ENCODE assay signal across 19 cellular contexts in the genomic region with DNA sequence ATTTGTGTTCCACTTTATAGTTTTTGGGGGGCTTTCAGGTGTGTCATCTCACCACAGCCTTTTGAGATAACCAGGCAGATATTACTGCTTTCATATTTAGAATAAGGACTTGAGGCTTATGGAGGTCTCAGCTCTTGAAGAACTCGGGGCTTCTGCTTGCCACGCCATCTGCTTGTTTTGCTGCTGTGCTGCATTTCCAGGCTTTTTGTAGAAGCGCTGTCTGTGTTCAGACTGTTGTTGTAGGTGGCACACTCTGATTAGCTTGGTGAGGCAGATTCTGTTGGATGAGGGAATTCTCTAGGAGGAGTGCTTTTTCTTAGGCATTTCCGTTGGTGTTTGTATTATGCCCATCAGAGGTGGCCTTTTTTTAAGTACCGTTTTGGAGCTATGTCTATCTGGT. TPM values are rescaled to one million over a fixed set of nuclear protein-coding genes. Genes with fewer than 3 reads are reported as not detected.
DNase-seq lines count a peak whose midpoint lies in the region; TF ChIP-seq lines count a peak whose summit lies in the region.
"Had no signal": no experiment of that assay in that cellular context is flagged by ENCODE, and none has a peak within 500 bp of the region (broad histone marks: within the 10 kb centered on the region; RNA-seq: fewer than 3 reads in every experiment).

No MANE protein-coding gene starts in this region.

- H3K36me3 ChIP-seq in esophagus muscularis mucosa (no peaks in the 10 kb centered on the region), vagina (no peaks in the 10 kb centered on the region)

- H3K27ac ChIP-seq in esophagus muscularis mucosa (replicated peaks in 1 of 4) (no peak overlapping the region), vagina (no peak overlapping the region)
- H3K27ac ChIP-seq: 22Rv1 had no signal

- H3K27ac Mint-ChIP-seq in nephron progenitor cell, result peak overlapping the region; percentile 90
- H3K27ac Mint-ChIP-seq: CD4-positive, CD25-positive, alpha-beta regulatory T cell had no signal

- H3K27me3 ChIP-seq in esophagus muscularis mucosa, result no peaks in the 10 kb centered on the region
- H3K27me3 ChIP-seq in vagina, result no peaks in the 10 kb centered on the region

- intact Hi-C loops in esophagus muscularis mucosa (cut with DNase I) (no loop called here), vagina (cut with DNase I) (no loop called here)

- H3K4me1 ChIP-seq in esophagus muscularis mucosa (no peaks in the 10 kb centered on the region), vagina (no peaks in the 10 kb centered on the region)
- H3K4me1 ChIP-seq: Caco-2 had no signal

- no peak for TF ChIP-seq CTCF in nephron progenitor cell (IDR thresholded peaks at IDR 0.05)
- no peak for TF ChIP-seq CTCF in esophagus muscularis mucosa (IDR thresholded peaks at IDR 0.05)
- TF ChIP-seq CTCF in vagina (IDR thresholded peaks at IDR 0.05), result no peak

- no peaks in the 10 kb centered on the region for H3K27me3 Mint-ChIP-seq in nephron progenitor cell (ENCODE audit: low read depth, poor library complexity)

- DNase-seq in NCI-H2171 treated with DMSO at 0.1 percent for 48 hours (lab: John Stamatoyannopoulos, UW), result peak; percentile 5
- no peak for DNase-seq in NCI-H2171 (lab: John Stamatoyannopoulos, UW)
- DNase-seq in G401 (ENCODE audit: low spot score), result peak; percentile 85
- peak; percentile 36 for DNase-seq in NCI-H524 treated with DMSO at 0.1 percent for 48 hours (lab: John Stamatoyannopoulos, UW)
- no peak for DNase-seq in nephron progenitor cell
- no peak for DNase-seq in GF-D8 (lab: John Stamatoyannopoulos, UW)
- no peak for DNase-seq in esophagus muscularis mucosa (ENCODE audit: extremely low spot score)
- DNase-seq in vagina (ENCODE audit: extremely low spot score in 2 of 2), result no peak
- DNase-seq: AML-193; Caco-2; CD4-positive, CD25-positive, alpha-beta regulatory T cell; H7; KBM-7; MV-4-11; NCI-H187 treated with DMSO at 0.1 percent for 48 hours; OCI-M1; SHP77 treated with DMSO at 0.1 percent for 48 hours had no signal

- H3K9me3 ChIP-seq in esophagus muscularis mucosa (no peaks in the 10 kb centered on the region), vagina (no peaks in the 10 kb centered on the region)
- H3K9me3 ChIP-seq: Caco-2 had no signal

- WGBS in esophagus muscularis mucosa, result 85% methylated on average over 5 of the region's 5 CpGs

- no peak for TF ChIP-seq EP300 in esophagus muscularis mucosa (IDR thresholded peaks at IDR 0.05)

- no peaks in the 10 kb centered on the region for H3K9me3 Mint-ChIP-seq in nephron progenitor cell

- H3K4me3 ChIP-seq in esophagus muscularis mucosa (no peak overlapping the region), vagina (no peak overlapping the region)

- peaks cover 72% of the 10 kb centered on the region for H3K36me3 Mint-ChIP-seq in nephron progenitor cell (ENCODE audit: low read depth)
- H3K36me3 Mint-ChIP-seq: CD4-positive, CD25-positive, alpha-beta regulatory T cell had no signal

- in situ Hi-C loops in G401 (cut with HindIII; ENCODE audit: low sequenced_read_pairs), result no loop called here

- TF ChIP-seq POLR2A in esophagus muscularis mucosa (IDR thresholded peaks at IDR 0.05; ENCODE audit: low read depth), result no peak
- no peak for TF ChIP-seq POLR2A in vagina (IDR thresholded peaks at IDR 0.05)

- H3K4me3 Mint-ChIP-seq in nephron progenitor cell, result no peak overlapping the region
- H3K4me3 Mint-ChIP-seq: CD4-positive, CD25-positive, alpha-beta regulatory T cell had no signal

- H3K4me1 Mint-ChIP-seq in nephron progenitor cell, result no peaks in the 10 kb centered on the region
- H3K4me1 Mint-ChIP-seq: CD4-positive, CD25-positive, alpha-beta regulatory T cell had no signal

RNA-seq across cellular contexts. Expression of gene WASF3, which starts 57.2 kb away (rescaled TPM):
- 5.7 and 7.7 TPM in 2 replicates for total RNA-seq in G401 (2014; rRNA removed; shearing (Covaris generic))
- total RNA-seq in esophagus muscularis mucosa, result 10 to 100 TPM; 16.6 to 19.9 (median 18.4) TPM
- 20.4 TPM for total RNA-seq in vagina
- total RNA-seq: Caco-2; T-helper 1 cell treated with Interleukin-12 subunit alpha and Interleukin-12 subunit beta and Interleukin-4 antibody, amounts not matched to agents 30 ng/mL and 1 ng/mL, for 36 hours had no signal

Comparison
In these comparisons a context has a peak if more than half of its experiments do, and no peak if none do; other contexts are left out.
1. DNase-seq: peak in NCI-H2171 treated with DMSO at 0.1 percent for 48 hours (single experiment), G401 (single experiment) and NCI-H524 treated with DMSO at 0.1 percent for 48 hours (single experiment); none in NCI-H2171 (single experiment), nephron progenitor cell (single experiment), GF-D8 (single experiment), esophagus muscularis mucosa (single experiment) and vagina (0 of 2).